17 cellular contexts compared by ENCODE assay signal in genomic region chr4:184189966-184190365, GRCh38. TPM values are rescaled to one million over a fixed set of nuclear protein-coding genes. Genes with fewer than 3 reads are reported as not detected.
DNase-seq lines count a peak whose midpoint lies in the region; FAIRE-seq and TF ChIP-seq lines count a peak whose summit lies in the region.
"Had no signal": no experiment of that assay in that cellular context is flagged by ENCODE, and none has a peak within 500 bp of the region (broad histone marks: within the 10 kb centered on the region; RNA-seq: fewer than 3 reads in every experiment).

No MANE protein-coding gene starts in this region.

- H3K27ac ChIP-seq in angular gyrus (ENCODE audit: low read depth, low read length) (peak overlapping the region; percentile 1), trophoblast cell (ENCODE audit: low read depth, low read length) (peak overlapping the region; percentile 92)

- H3K79me2 ChIP-seq in trophoblast cell (ENCODE audit: control insufficient read depth, insufficient read depth, low read length, poor library complexity) = no peaks in the 10 kb centered on the region

- no peak for FAIRE-seq in urothelium cell line (lab: Jason Lieb, UNC)
- FAIRE-seq: K562 had no signal

- peak overlapping the region; percentile 99 for H2BK12ac ChIP-seq in trophoblast cell (ENCODE audit: low read length)

- TF ChIP-seq CTCF in epithelial cell of esophagus (IDR thresholded peaks at IDR 0.05; ENCODE audit: insufficient read depth, low read depth, low read length, missing control alignments) = no peak

- peak overlapping the region; percentile 92 for H2BK120ac ChIP-seq in trophoblast cell (ENCODE audit: insufficient read depth, low read length, poor library complexity)

- no peak overlapping the region for H4K12ac ChIP-seq in trophoblast cell (ENCODE audit: low read depth, low read length)

- H3K4ac ChIP-seq in trophoblast cell (ENCODE audit: low read depth, low read length) = no peak overlapping the region

- peaks cover 23% of the 10 kb centered on the region for H3K79me1 ChIP-seq in trophoblast cell (ENCODE audit: low read length)

- H3K27me3 ChIP-seq in trophoblast cell (ENCODE audit: insufficient read depth, low read length) = no peaks in the 10 kb centered on the region

- H3K4me2 ChIP-seq in trophoblast cell (ENCODE audit: low read length) = peak overlapping the region; percentile 41

- no peaks in the 10 kb centered on the region for H3K36me3 ChIP-seq in trophoblast cell (ENCODE audit: control insufficient read depth in 1 of 2, insufficient read depth in 2 of 2, low read length in 2 of 2)

- no peak overlapping the region for H3K14ac ChIP-seq in trophoblast cell (ENCODE audit: low read length)

- H3K9me3 ChIP-seq in trophoblast cell (ENCODE audit: insufficient read depth, low read depth, low read length) = peaks cover 2% of the 10 kb centered on the region

- DNase-seq in epithelial cell of esophagus (ENCODE audit: low read depth) (peak; percentile 6), trophoblast cell (peak in 1 of 2 donors; percentile 73), urothelium cell line (ENCODE audit: low spot score) (peak; percentile 12), NK-92 (lab: John Stamatoyannopoulos, UW; ENCODE audit: unreplicated experiment) (no peak), NCI-H128 (lab: John Stamatoyannopoulos, UW; ENCODE audit: unreplicated experiment) (no peak)
- DNase-seq in stimulated activated naive CD4-positive, alpha-beta T cell (lab: John Stamatoyannopoulos, UW) = no peak
- DNase-seq: DND-41, H7, HFFc6, NCI-H1105 treated with DMSO at 0.1 percent for 48 hours, NCI-H1694 treated with DMSO at 0.1 percent for 48 hours, NCI-H748 treated with DMSO at 0.1 percent for 48 hours, OCI-M1, RPMI8226, SHP77 treated with DMSO at 0.1 percent for 48 hours had no signal

- H3K18ac ChIP-seq in trophoblast cell (ENCODE audit: low read length) = no peak overlapping the region

- H3K4me3 ChIP-seq in epithelial cell of esophagus (ENCODE audit: low read length) = no peak overlapping the region
- H3K4me3 ChIP-seq in trophoblast cell (ENCODE audit: low read depth, low read length) = no peak overlapping the region
- H3K4me3 ChIP-seq: K562 had no signal

- no peak overlapping the region for H2AFZ ChIP-seq in trophoblast cell (ENCODE audit: insufficient read depth, low read length, poor library complexity)

- WGBS in trophoblast cell (ENCODE audit: extremely low coverage, insufficient coverage, insufficient read length) = no CpG with 5 or more reads among the region's 4 CpGs

- H3K23ac ChIP-seq in trophoblast cell (ENCODE audit: low read length) = no peak overlapping the region

- no peak overlapping the region for H4K91ac ChIP-seq in trophoblast cell (ENCODE audit: low read depth, low read length)

- H2BK5ac ChIP-seq in trophoblast cell (ENCODE audit: low read depth, low read length, poor library complexity) = peak overlapping the region; percentile 66

- peaks cover 13 to 15% of the 10 kb centered on the region in 2 experiments for H3K4me1 ChIP-seq in trophoblast cell (ENCODE audit: control insufficient read depth in 1 of 2, insufficient read depth in 2 of 2, low read length in 2 of 2)

- H4K8ac ChIP-seq in trophoblast cell (ENCODE audit: low read depth, low read length) = no peak overlapping the region

- H3K9ac ChIP-seq in trophoblast cell (ENCODE audit: low read length) = no peak overlapping the region

- H2AK5ac ChIP-seq in trophoblast cell (ENCODE audit: low read length) = no peak overlapping the region

RNA-seq across cellular contexts. Expression of gene ENPP6, which starts 27.7 kb away (rescaled TPM):
- 0.15 and 0.28 TPM in 2 replicates for polyA plus RNA-seq in trophoblast cell (2013)
- polyA plus RNA-seq: K562 had no signal

Comparison
In these comparisons a context has a peak if more than half of its experiments do, and no peak if none do; other contexts are left out.
1. DNase-seq: peak in epithelial cell of esophagus (single experiment) and urothelium cell line (single experiment); none in NK-92 (single experiment), NCI-H128 (single experiment) and stimulated activated naive CD4-positive, alpha-beta T cell (0 of 6).